ENCODE assay signal across 33 cellular contexts in genomic region chr5:17604951-17605350, GRCh38. TPM values are rescaled to one million over a fixed set of nuclear protein-coding genes. Genes with fewer than 3 reads are reported as not detected.
"Had no signal": no experiment of that assay in that cellular context is flagged by ENCODE, and none has a peak within 500 bp of the region (broad histone marks: within the 10 kb centered on the region; RNA-seq: fewer than 3 reads in every experiment).

No MANE protein-coding gene starts in this region.

- DNase-seq: dermis blood vessel endothelial cell; effector CD8-positive, alpha-beta T cell; effector memory CD8-positive, alpha-beta T cell; endodermal cell; esophagus squamous epithelium; foreskin fibroblast; foreskin melanocyte; gastrocnemius medialis; glutamatergic neuron; head of caudate nucleus; heart right ventricle; hippocampal formation; left cardiac atrium; left lung; left ventricle myocardium superior; lower lobe of right lung; mesenchymal stem cell; mucosa of descending colon; naive B cell had no signal

- H3K36me3 ChIP-seq: esophagus squamous epithelium, gastrocnemius medialis, heart right ventricle, left lung, lower lobe of right lung had no signal

- H3K9me3 ChIP-seq: esophagus squamous epithelium, gastrocnemius medialis, left lung, lower lobe of right lung, mucosa of descending colon had no signal

- FAIRE-seq: colon, endometrium, endothelial cell of umbilical vein, islet of Langerhans, keratinocyte had no signal

- H3K27ac ChIP-seq: coronary artery, esophagus squamous epithelium, gastrocnemius medialis, heart right ventricle, left lung, lower lobe of right lung had no signal

- H3K4me3 ChIP-seq: coronary artery, esophagus squamous epithelium, gastrocnemius medialis, heart right ventricle, left lung, lower lobe of right lung, mucosa of descending colon had no signal

- H3K4me1 ChIP-seq: esophagus squamous epithelium, gastrocnemius medialis, heart right ventricle, left lung, lower lobe of right lung had no signal

- H3K27me3 ChIP-seq: esophagus squamous epithelium, gastrocnemius medialis, heart right ventricle, left lung had no signal

RNA-seq across cellular contexts. Expression of gene TAF11L11, which starts 1.0 kb away (rescaled TPM):
- total RNA-seq: dermis blood vessel endothelial cell, endodermal cell, endothelial cell of umbilical vein, esophagus squamous epithelium, gastrocnemius medialis, glomerular endothelial cell, heart right ventricle, kidney epithelial cell, left cardiac atrium, left lung, left ventricle myocardium superior, lower lobe of right lung, lung microvascular endothelial cell, mesenteric fat pad, mesothelial cell of epicardium, mucosa of descending colon, myocyte had no signal

RNA-seq across cellular contexts. Expression of gene TAF11L12, which starts 5.2 kb away (rescaled TPM):
- total RNA-seq: dermis blood vessel endothelial cell, endodermal cell, endothelial cell of umbilical vein, epithelial cell of proximal tubule, esophagus squamous epithelium, gastrocnemius medialis, glomerular endothelial cell, heart right ventricle, kidney epithelial cell, left cardiac atrium, left lung, left ventricle myocardium superior, lower leg skin, lower lobe of right lung, lung microvascular endothelial cell, mesenteric fat pad, mesothelial cell of epicardium, mucosa of descending colon, myocyte had no signal

RNA-seq across cellular contexts. Expression of gene TAF11L10, which starts 7.3 kb away (rescaled TPM):
- total RNA-seq: dermis blood vessel endothelial cell, endodermal cell, endothelial cell of umbilical vein, epithelial cell of proximal tubule, esophagus squamous epithelium, gastrocnemius medialis, glomerular endothelial cell, heart right ventricle, kidney epithelial cell, left cardiac atrium, left lung, left ventricle myocardium superior, lower leg skin, lower lobe of right lung, lung microvascular endothelial cell, mesenteric fat pad, mesothelial cell of epicardium, mucosa of descending colon, myocyte had no signal

RNA-seq across cellular contexts. Expression of gene TAF11L9, which starts 10.8 kb away (rescaled TPM):
- total RNA-seq: dermis blood vessel endothelial cell, endodermal cell, endothelial cell of umbilical vein, epithelial cell of proximal tubule, esophagus squamous epithelium, gastrocnemius medialis, glomerular endothelial cell, heart right ventricle, kidney epithelial cell, left cardiac atrium, left lung, left ventricle myocardium superior, lower leg skin, lower lobe of right lung, lung microvascular endothelial cell, mesenteric fat pad, mesothelial cell of epicardium, mucosa of descending colon, myocyte had no signal

RNA-seq across cellular contexts. Expression of gene TAF11L8, which starts 14.2 kb away (rescaled TPM):
- total RNA-seq: dermis blood vessel endothelial cell, endodermal cell, endothelial cell of umbilical vein, epithelial cell of proximal tubule, esophagus squamous epithelium, gastrocnemius medialis, glomerular endothelial cell, heart right ventricle, kidney epithelial cell, left cardiac atrium, left lung, left ventricle myocardium superior, lower leg skin, lower lobe of right lung, lung microvascular endothelial cell, mesenteric fat pad, mesothelial cell of epicardium, mucosa of descending colon, myocyte had no signal
